Comparison of ENCODE assay signal across 9 cellular contexts in the genomic region with DNA sequence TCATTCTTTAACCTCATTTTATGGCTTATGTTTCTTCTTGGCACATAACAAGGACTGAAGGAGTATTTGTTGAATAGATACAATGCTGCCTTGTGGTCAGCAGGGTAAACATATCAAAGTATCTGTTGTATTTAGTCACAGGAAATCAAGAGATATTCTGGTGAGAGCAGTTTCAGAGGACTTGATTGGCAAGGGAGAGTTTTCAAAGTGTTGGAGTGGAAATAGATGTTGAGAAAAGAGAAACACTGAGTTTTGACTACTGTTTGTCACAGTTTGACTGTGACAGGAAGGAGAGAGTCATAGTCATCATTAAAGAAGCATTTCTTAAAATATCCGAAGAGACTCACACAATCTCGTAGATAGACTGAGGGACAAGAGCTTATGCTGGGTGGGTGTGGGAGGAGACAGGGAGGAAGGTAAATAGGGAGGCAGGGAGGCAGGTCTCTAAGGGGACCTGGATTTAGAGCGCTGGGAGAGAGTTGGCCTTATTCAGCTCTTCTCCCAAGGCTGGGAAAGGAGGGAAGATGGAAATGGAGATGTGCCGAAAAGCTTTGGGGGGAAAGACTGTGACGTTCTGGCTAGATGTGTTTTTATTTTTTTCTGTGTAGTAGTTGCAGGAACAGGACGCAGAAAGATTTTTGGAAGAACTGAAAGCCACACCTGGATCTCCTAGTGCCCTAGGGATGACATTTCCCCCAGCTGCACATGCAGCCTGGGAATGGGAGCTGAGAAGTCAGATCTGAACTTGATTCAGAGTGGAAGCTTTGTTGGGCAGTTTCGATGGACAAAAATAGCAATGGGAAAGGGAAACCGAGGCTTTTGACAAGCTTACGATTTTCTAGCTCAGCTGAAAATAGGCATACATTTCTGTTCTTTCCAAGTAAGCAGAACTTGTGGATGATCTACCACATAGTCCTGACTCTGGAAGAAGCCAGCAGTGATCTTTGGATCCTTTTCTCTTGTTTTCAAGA.
A peak's percentile ranks its signal among the peaks of the same experiment; 100 is the strongest.
DNase-seq lines count a peak whose midpoint lies in the region; ATAC-seq lines count a peak whose summit lies in the region.
"Had no signal": no experiment of that assay in that cellular context is flagged by ENCODE, and none has a peak within 500 bp of the region (broad histone marks: within the 10 kb centered on the region; RNA-seq: fewer than 3 reads in every experiment).

No MANE protein-coding gene starts in this region.

- peaks cover 0 to 4% (median 0%) of the 10 kb centered on the region in 11 donors for H3K9me3 Mint-ChIP-seq in naive thymus-derived CD4-positive, alpha-beta T cell

- no peak overlapping the region for H3K27ac Mint-ChIP-seq in naive thymus-derived CD4-positive, alpha-beta T cell

- ATAC-seq in GM18499 (IDR thresholded peaks at IDR 0.05; ENCODE audit: insufficient read depth, unreplicated experiment) (peak; percentile 64), GM21381 (IDR thresholded peaks at IDR 0.05; ENCODE audit: unreplicated experiment) (peak; percentile 73), HG03378 (IDR thresholded peaks at IDR 0.05; ENCODE audit: unreplicated experiment) (peak; percentile 84), GM19397 (IDR thresholded peaks at IDR 0.05; ENCODE audit: unreplicated experiment) (no peak)
- no peak for ATAC-seq in naive thymus-derived CD4-positive, alpha-beta T cell

- peaks cover 0 to 6% (median 0%) of the 10 kb centered on the region in 7 donors for H3K4me1 Mint-ChIP-seq in naive thymus-derived CD4-positive, alpha-beta T cell

- CTCF ChIA-PET in naive thymus-derived CD4-positive, alpha-beta T cell (lab: Charles Lee): no interaction called here

- H3K36me3 ChIP-seq in naive thymus-derived CD4-positive, alpha-beta T cell (ENCODE audit: control insufficient read depth in 2 of 3, insufficient read depth in 3 of 3, low read length in 3 of 3): no peaks in the 10 kb centered on the region
- H3K36me3 ChIP-seq: vagina had no signal

- POLR2A ChIA-PET in naive thymus-derived CD4-positive, alpha-beta T cell (lab: Charles Lee): no interaction called here

- no peak overlapping the region for H3K27ac ChIP-seq in naive thymus-derived CD4-positive, alpha-beta T cell (ENCODE audit: low read depth, low read length)
- H3K27ac ChIP-seq: vagina had no signal

- in situ Hi-C loops in G401 (cut with HindIII; ENCODE audit: low sequenced_read_pairs): no loop called here

- DNase-seq in foreskin melanocyte (peak; percentile 54), germinal center (ENCODE audit: low spot score) (no peak), G401 (ENCODE audit: low spot score) (no peak)
- DNase-seq in naive thymus-derived CD4-positive, alpha-beta T cell: no peak

- H3K4me3 Mint-ChIP-seq in naive thymus-derived CD4-positive, alpha-beta T cell: no peak overlapping the region

- intact Hi-C loops in naive thymus-derived CD4-positive, alpha-beta T cell (cut with micrococcal nuclease): no loop called here

- peaks cover 0 to 3% (median 0%) of the 10 kb centered on the region in 5 donors for H3K36me3 Mint-ChIP-seq in naive thymus-derived CD4-positive, alpha-beta T cell

- peaks cover 8 to 40% (median 30%) of the 10 kb centered on the region in 5 donors for H3K27me3 Mint-ChIP-seq in naive thymus-derived CD4-positive, alpha-beta T cell

- H3K4me1 ChIP-seq in naive thymus-derived CD4-positive, alpha-beta T cell (ENCODE audit: control insufficient read depth in 2 of 2, insufficient read depth in 2 of 2, low read length in 2 of 2): no peaks in the 10 kb centered on the region
- H3K4me1 ChIP-seq: vagina had no signal

- H3K27me3 ChIP-seq in naive thymus-derived CD4-positive, alpha-beta T cell (ENCODE audit: control insufficient read depth in 2 of 2, insufficient read depth in 2 of 2, low read length in 2 of 2): no peaks in the 10 kb centered on the region
- H3K27me3 ChIP-seq: vagina had no signal

- H3K4me3 ChIP-seq in naive thymus-derived CD4-positive, alpha-beta T cell (ENCODE audit: low read length): no peak overlapping the region
- H3K4me3 ChIP-seq: vagina had no signal

- H3K9me3 ChIP-seq in naive thymus-derived CD4-positive, alpha-beta T cell (ENCODE audit: control insufficient read depth in 2 of 3, low read length in 3 of 3): no peaks in the 10 kb centered on the region
- H3K9me3 ChIP-seq: vagina had no signal

Comparison
In these comparisons a context has a peak if more than half of its experiments do, and no peak if none do; other contexts are left out.
1. ATAC-seq: peak in GM18499 (single experiment), GM21381 (single experiment) and HG03378 (single experiment); none in naive thymus-derived CD4-positive, alpha-beta T cell (single experiment) and GM19397 (single experiment).